8 cellular contexts compared by ENCODE assay signal in genomic region chr22:31106001-31106571, GRCh38. TPM values are rescaled to one million over a fixed set of nuclear protein-coding genes. Genes with fewer than 3 reads are reported as not detected.
DNase-seq lines count a peak whose midpoint lies in the region; ATAC-seq and TF ChIP-seq lines count a peak whose summit lies in the region.

No MANE protein-coding gene starts in this region.

- H3K4me3 ChIP-seq in fibroblast of villous mesenchyme (ENCODE audit: low read depth, low read length) = peak overlapping the region; percentile 94
- peak overlapping the region; percentile 89 for H3K4me3 ChIP-seq in skeletal muscle cell (ENCODE audit: low read depth, low read length)

- DNase-seq in EL (peak; percentile 43), T-helper 17 cell (no peak), fibroblast of villous mesenchyme (ENCODE audit: low read depth) (peak; percentile 26), skeletal muscle cell (ENCODE audit: low read depth) (no peak), HPDE6-E6E7 (ENCODE audit: extremely low spot score) (no peak), SIG-M5 treated with dmso at 0.1 percent for 504 hours (lab: John Stamatoyannopoulos, UW; ENCODE audit: unreplicated experiment) (no peak)

- no peaks in the 10 kb centered on the region for H3K9me3 ChIP-seq in T-helper 17 cell (ENCODE audit: control insufficient read depth, low read length, poor library complexity, severe bottlenecking)

- H3K4me1 Mint-ChIP-seq in T-helper 17 cell = peaks cover 16% of the 10 kb centered on the region

- no peaks in the 10 kb centered on the region for H3K27me3 Mint-ChIP-seq in T-helper 17 cell

- H3K27ac Mint-ChIP-seq in T-helper 17 cell = no peak overlapping the region

- H3K4me3 Mint-ChIP-seq in T-helper 17 cell = peak overlapping the region; percentile 97

- no peaks in the 10 kb centered on the region for H3K36me3 Mint-ChIP-seq in T-helper 17 cell (ENCODE audit: low read depth)

- no peak for TF ChIP-seq CTCF in fibroblast of villous mesenchyme (IDR thresholded peaks at IDR 0.05; ENCODE audit: insufficient read depth, low read depth, low read length)

- no peak for ATAC-seq in T-helper 17 cell
- ATAC-seq in GM19351 (IDR thresholded peaks at IDR 0.05; ENCODE audit: unreplicated experiment) = no peak
- ATAC-seq in activated CD4-positive, CD25-positive, alpha-beta regulatory T cell treated with anti-CD3 and anti-CD28 coated beads, Interleukin-2, amount 50 U/mL, for 24 hours = no peak

RNA-seq across cellular contexts. Expression of gene SELENOM, which starts 1.3 kb away (rescaled TPM):
- total RNA-seq in T-helper 17 cell (10 to 100 TPM; 33.2 to 54.8 TPM), fibroblast of villous mesenchyme (152 and 155 TPM in 2 replicates)

RNA-seq across cellular contexts. Expression of gene INPP5J, which starts 16.7 kb away (rescaled TPM):
- total RNA-seq in T-helper 17 cell (under 1 TPM in 1 of 2 donors, not detected in 1; 0.25 TPM), fibroblast of villous mesenchyme (0.43 and 0.97 TPM in 2 replicates)

RNA-seq across cellular contexts. Expression of gene SMTN, which starts 25.0 kb away (rescaled TPM):
- total RNA-seq in T-helper 17 cell (1 to 10 TPM; 1.8 to 4.9 TPM), fibroblast of villous mesenchyme (75.7 and 94.1 TPM in 2 replicates)

RNA-seq across cellular contexts. Expression of gene PLA2G3, which starts 34.2 kb away (rescaled TPM):
- total RNA-seq in T-helper 17 cell (not detected), fibroblast of villous mesenchyme (0.32 and 0.43 TPM in 2 replicates)

RNA-seq across cellular contexts. Expression of gene RNF185, which starts 53.9 kb away (rescaled TPM):
- total RNA-seq in T-helper 17 cell (10 to 100 TPM; 10.5 to 11.2 TPM), fibroblast of villous mesenchyme (34.5 and 35.0 TPM in 2 replicates)

Comparison
In these comparisons a context has a peak if more than half of its experiments do, and no peak if none do; other contexts are left out.
1. DNase-seq: peak in EL (single experiment) and fibroblast of villous mesenchyme (single experiment); none in T-helper 17 cell (0 of 3), skeletal muscle cell (single experiment), HPDE6-E6E7 (single experiment) and SIG-M5 treated with dmso at 0.1 percent for 504 hours (single experiment).
2. RNA of gene SMTN, which starts 25.0 kb away (total RNA-seq): 75.7 to 94.1 TPM in fibroblast of villous mesenchyme; 1.8 to 4.9 TPM in T-helper 17 cell; every median in the first group is over 10 times any median in the second.